Comparison of ENCODE assay signal across 27 cellular contexts in the genomic region with DNA sequence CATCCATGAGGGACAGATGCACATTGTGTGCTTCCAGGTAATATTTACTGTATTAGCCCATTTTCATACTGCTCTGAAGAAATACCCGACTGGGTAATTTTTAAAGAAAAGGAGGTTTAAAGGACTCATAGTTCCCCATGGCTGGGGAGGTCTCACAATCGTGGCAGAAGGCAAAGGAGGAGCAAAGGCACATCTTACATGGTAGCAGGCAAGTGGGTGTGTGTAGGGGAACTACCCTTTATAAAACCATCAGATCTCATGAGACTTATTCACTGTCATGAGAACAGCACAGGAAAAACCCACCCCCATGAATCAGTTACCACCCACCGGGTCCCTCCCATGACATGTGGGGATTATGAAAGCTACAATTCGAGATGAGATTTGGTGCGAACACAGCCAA.
"Had no signal": no experiment of that assay in that cellular context is flagged by ENCODE, and none has a peak within 500 bp of the region (broad histone marks: within the 10 kb centered on the region; RNA-seq: fewer than 3 reads in every experiment).

No MANE protein-coding gene starts in this region.

- H3K27ac ChIP-seq: ascending aorta, body of pancreas, SK-N-MC had no signal

- H3K27ac Mint-ChIP-seq: activated B cell treated with CpG ODN at 0.5 μM for 24 hours; activated CD4-positive, alpha-beta T cell treated with anti-CD3 and anti-CD28 coated beads, Interleukin-2, amount 10 ng/mL, durations not matched to agents 24 days and 14 days; activated CD8-positive, alpha-beta memory T cell treated with anti-CD3 and anti-CD28 coated beads, Interleukin-2, amount 10 ng/mL, durations not matched to agents 7 days and 5 days; activated naive CD4-positive, alpha-beta T cell treated with anti-CD3 and anti-CD28 coated beads, Interleukin-2, amount 50 U/mL, for 24 hours; activated T-cell treated with anti-CD3 and anti-CD28 coated beads, Interleukin-2, amount 50 U/mL, for 24 hours; activated T-helper 1 cell treated with anti-CD3 and anti-CD28 coated beads, Interleukin-12 subunit alpha, Interleukin-12 subunit beta, Interleukin-2, Interleukin-4 antibody, amounts not matched to agents 30 ng/mL and 10 ng/mL and 1 ng/mL, durations not matched to agents 14 hours and 24 hours and 36 hours; T-cell had no signal

- H3K36me3 ChIP-seq: ascending aorta had no signal

- ATAC-seq: activated CD8-positive, alpha-beta memory T cell treated with anti-CD3 and anti-CD28 coated beads, Interleukin-2, amount 10 ng/mL, durations not matched to agents 7 days and 5 days; body of pancreas; Panc1; T-cell had no signal

- H3K27me3 ChIP-seq: ascending aorta, body of pancreas had no signal

- H3K4me1 ChIP-seq: ascending aorta, body of pancreas had no signal

- H3K4me1 Mint-ChIP-seq: activated B cell treated with CpG ODN at 0.5 μM for 24 hours; activated CD4-positive, alpha-beta T cell treated with anti-CD3 and anti-CD28 coated beads, Interleukin-2, amount 10 ng/mL, durations not matched to agents 24 days and 14 days; activated CD8-positive, alpha-beta memory T cell treated with anti-CD3 and anti-CD28 coated beads, Interleukin-2, amount 10 ng/mL, durations not matched to agents 7 days and 5 days; activated naive CD4-positive, alpha-beta T cell treated with anti-CD3 and anti-CD28 coated beads, Interleukin-2, amount 50 U/mL, for 24 hours; T-cell had no signal

- H3K9me3 ChIP-seq: ascending aorta, body of pancreas had no signal

- H3K4me3 ChIP-seq: ascending aorta, body of pancreas, SK-N-MC had no signal

- DNase-seq: activated B cell treated with CpG ODN at 0.5 μM for 24 hours; activated CD4-positive, alpha-beta T cell treated with anti-CD3 and anti-CD28 coated beads for 1 hour; activated CD4-positive, alpha-beta T cell treated with anti-CD3 and anti-CD28 coated beads, Interleukin-2, amount 10 ng/mL, durations not matched to agents 24 days and 14 days; activated CD4-positive, alpha-beta T cell treated with anti-CD3 and anti-CD28 coated beads, Interleukin-2, amount 50 U/mL, for 48 hours; activated CD8-positive, alpha-beta memory T cell treated with anti-CD3 and anti-CD28 coated beads, Interleukin-2, amount 10 ng/mL, durations not matched to agents 7 days and 5 days; activated effector memory CD4-positive, alpha-beta T cell treated with Interleukin-2 at 50 U/mL for 16 hours; activated naive CD4-positive, alpha-beta T cell; activated T-cell treated with anti-CD3 and anti-CD28 coated beads, Interleukin-2, amount 50 U/mL, for 24 hours; body of pancreas; Karpas-422; MM.1S; NCI-H1105; NCI-H1436 treated with DMSO at 0.1 percent for 48 hours; NCI-H187; NCI-H2081; NCI-H510A treated with DMSO at 0.1 percent for 48 hours; NCI-H69; NK-92 treated with Interleukin-12 subunit alpha and Interleukin-12 subunit beta, amount 100 ng/mL, for 24 hours; RPMI8226; T-cell; T-helper 2 cell; T1000 had no signal

- H3K4me3 Mint-ChIP-seq: activated B cell treated with CpG ODN at 0.5 μM for 24 hours; activated CD4-positive, alpha-beta T cell treated with anti-CD3 and anti-CD28 coated beads, Interleukin-2, amount 10 ng/mL, durations not matched to agents 24 days and 14 days; activated CD8-positive, alpha-beta memory T cell treated with anti-CD3 and anti-CD28 coated beads, Interleukin-2, amount 10 ng/mL, durations not matched to agents 7 days and 5 days; activated naive CD4-positive, alpha-beta T cell treated with anti-CD3 and anti-CD28 coated beads, Interleukin-2, amount 50 U/mL, for 24 hours; activated T-cell treated with anti-CD3 and anti-CD28 coated beads, Interleukin-2, amount 50 U/mL, for 24 hours; activated T-helper 1 cell treated with anti-CD3 and anti-CD28 coated beads, Interleukin-12 subunit alpha, Interleukin-12 subunit beta, Interleukin-2, Interleukin-4 antibody, amounts not matched to agents 30 ng/mL and 10 ng/mL and 1 ng/mL, durations not matched to agents 14 hours and 24 hours and 36 hours; T-cell had no signal

- H3K27me3 Mint-ChIP-seq: activated B cell treated with CpG ODN at 0.5 μM for 24 hours; activated CD4-positive, alpha-beta T cell treated with anti-CD3 and anti-CD28 coated beads, Interleukin-2, amount 10 ng/mL, durations not matched to agents 24 days and 14 days; activated CD8-positive, alpha-beta memory T cell treated with anti-CD3 and anti-CD28 coated beads, Interleukin-2, amount 10 ng/mL, durations not matched to agents 7 days and 5 days had no signal

- H3K36me3 Mint-ChIP-seq: T-cell had no signal
